Comparison of ENCODE assay signal across 35 cellular contexts in the genomic region with DNA sequence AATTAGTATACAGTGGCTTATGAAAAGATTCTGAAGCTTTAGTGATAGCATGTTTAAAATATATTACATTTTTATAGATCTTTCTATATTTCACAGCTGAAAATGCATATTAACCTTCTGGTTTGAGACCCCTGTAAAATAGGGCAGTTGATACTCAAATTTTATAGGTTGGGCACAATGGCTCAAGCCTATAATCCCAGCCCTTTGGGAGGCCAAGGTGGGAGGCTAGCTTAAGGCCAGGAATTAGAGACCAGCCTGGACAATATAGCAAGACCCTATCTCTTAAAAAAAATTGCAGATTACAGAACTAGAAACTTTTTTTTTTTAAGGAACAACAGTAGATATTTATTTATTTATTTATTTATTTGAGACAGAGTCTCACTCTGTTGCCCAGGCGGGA.
"Had no signal": no experiment of that assay in that cellular context is flagged by ENCODE, and none has a peak within 500 bp of the region (broad histone marks: within the 10 kb centered on the region; RNA-seq: fewer than 3 reads in every experiment).

No MANE protein-coding gene starts in this region.

- H3K4me3 ChIP-seq: MG63 had no signal

- H3K9me3 ChIP-seq: MG63 had no signal

- DNase-seq: Karpas-422, Kasumi-1, MG63, MM.1S, MV-4-11, NCI-H1048, NCI-H1092, NCI-H1092 treated with DMSO at 0.1 percent for 48 hours, NCI-H1105, NCI-H1105 treated with DMSO at 0.1 percent for 48 hours, NCI-H1417, NCI-H1417 treated with DMSO at 0.1 percent for 48 hours, NCI-H1436, NCI-H1436 treated with DMSO at 0.1 percent for 48 hours, NCI-H146, NCI-H1694, NCI-H1694 treated with DMSO at 0.1 percent for 48 hours, NCI-H187, NCI-H187 treated with DMSO at 0.1 percent for 48 hours, NCI-H1930, NCI-H2029, NCI-H2029 treated with DMSO at 0.1 percent for 48 hours, NCI-H2081, NCI-H2081 treated with DMSO at 0.1 percent for 48 hours, NCI-H2107, NCI-H2171, NCI-H2171 treated with DMSO at 0.1 percent for 48 hours, NCI-H2227 treated with DMSO at 0.1 percent for 48 hours, NCI-H226, NCI-H345, NCI-H446, NCI-H446 treated with DMSO at 0.1 percent for 48 hours, NCI-H510A, NCI-H510A treated with DMSO at 0.1 percent for 48 hours, NCI-H524 had no signal

- H3K27me3 ChIP-seq: MG63 had no signal
